ENCODE assay signal across 9 cellular contexts in the genomic region with DNA sequence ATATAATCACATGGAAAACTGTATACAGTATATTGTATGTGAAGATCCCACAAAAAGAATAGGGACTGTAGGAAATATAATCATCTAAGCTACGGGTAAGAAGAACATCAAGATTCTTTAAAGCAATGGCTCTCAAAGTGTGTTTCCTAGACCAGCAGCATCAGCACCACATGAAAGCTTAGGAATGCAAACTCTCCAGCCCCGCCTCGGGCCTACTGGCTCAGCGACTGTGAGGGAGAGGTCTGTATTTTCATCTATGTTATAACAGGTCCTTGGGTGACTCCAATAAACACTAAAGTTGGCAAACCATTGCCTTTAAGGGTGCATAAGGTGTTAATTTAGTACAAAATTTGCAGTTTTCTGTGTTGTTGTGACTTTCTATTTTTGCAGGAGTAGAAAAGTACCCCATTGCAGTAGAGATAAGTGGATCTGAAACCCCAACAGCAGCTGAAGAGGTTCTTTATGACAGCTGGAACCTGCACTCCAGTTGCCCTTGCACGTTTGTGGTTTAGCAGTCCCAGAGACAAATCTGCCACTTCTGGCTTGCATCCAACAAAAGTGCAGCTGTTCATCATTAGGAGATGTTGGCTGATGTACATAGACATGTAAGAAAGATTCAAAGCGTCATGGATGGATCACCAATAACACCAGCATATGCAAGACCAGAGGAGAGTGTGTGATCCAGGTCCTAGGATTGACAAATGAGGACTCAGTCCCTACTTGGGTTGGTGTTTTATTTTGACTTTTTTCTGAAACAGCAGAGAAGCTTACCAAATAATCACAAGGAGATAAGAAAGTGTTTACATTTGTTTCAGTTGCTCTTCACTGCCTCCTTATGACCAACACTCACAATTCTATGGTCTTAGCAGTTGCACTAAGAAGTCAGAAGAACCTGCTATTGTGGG. TPM values are rescaled to one million over a fixed set of nuclear protein-coding genes. Genes with fewer than 3 reads are reported as not detected.
DNase-seq lines count a peak whose midpoint lies in the region; ATAC-seq and TF ChIP-seq lines count a peak whose summit lies in the region.
"Had no signal": no experiment of that assay in that cellular context is flagged by ENCODE, and none has a peak within 500 bp of the region (broad histone marks: within the 10 kb centered on the region; RNA-seq: fewer than 3 reads in every experiment).

No MANE protein-coding gene starts in this region.

- TF ChIP-seq CTCF in fibroblast of the aortic adventitia (IDR thresholded peaks at IDR 0.05; ENCODE audit: insufficient read depth, low read length) (no peak), esophagus squamous epithelium (IDR thresholded peaks at IDR 0.05) (no peak), upper lobe of left lung (IDR thresholded peaks at IDR 0.05) (no peak)

- ATAC-seq in GM18873 (IDR thresholded peaks at IDR 0.05; ENCODE audit: low FRiP score, unreplicated experiment) (peak; percentile 59), HG03064 (IDR thresholded peaks at IDR 0.05; ENCODE audit: low read depth, unreplicated experiment) (peak; percentile 87), upper lobe of left lung (ENCODE audit: low FRiP score in 2 of 2) (no peak)

- H3K27me3 ChIP-seq in BLaER1 (no peaks in the 10 kb centered on the region), esophagus squamous epithelium (no peaks in the 10 kb centered on the region), upper lobe of left lung (no peaks in the 10 kb centered on the region)

- WGBS in esophagus squamous epithelium, 2 donors: 34 to 49% methylated on average over 6 of the region's 6 CpGs
- WGBS in upper lobe of left lung, 2 donors: 39 to 43% methylated on average over 6 of the region's 6 CpGs

- H3K36me3 ChIP-seq in BLaER1 (no peaks in the 10 kb centered on the region), esophagus squamous epithelium (no peaks in the 10 kb centered on the region), upper lobe of left lung (no peaks in the 10 kb centered on the region)

- peak overlapping the region; percentile 78 for H3K4me2 ChIP-seq in BLaER1

- H3K27ac ChIP-seq in BLaER1 (peak overlapping the region; percentile 88), esophagus squamous epithelium (no peak overlapping the region), upper lobe of left lung (no peak overlapping the region)
- H3K27ac ChIP-seq: skin epidermis had no signal

- H3K9me3 ChIP-seq in BLaER1: peaks cover 22% of the 10 kb centered on the region; the same call in 1 of the 2 replicates
- H3K9me3 ChIP-seq in esophagus squamous epithelium: no peaks in the 10 kb centered on the region
- H3K9me3 ChIP-seq in upper lobe of left lung: no peaks in the 10 kb centered on the region

- no peak for TF ChIP-seq POLR2A in esophagus squamous epithelium (IDR thresholded peaks at IDR 0.05)
- TF ChIP-seq POLR2A in upper lobe of left lung (IDR thresholded peaks at IDR 0.05): no peak

- no peak overlapping the region; the same call in 1 of the 2 replicates for H3K4me3 ChIP-seq in BLaER1
- no peak overlapping the region for H3K4me3 ChIP-seq in fibroblast of the aortic adventitia (ENCODE audit: low read depth, low read length)
- H3K4me3 ChIP-seq in esophagus squamous epithelium: no peak overlapping the region
- no peak overlapping the region for H3K4me3 ChIP-seq in upper lobe of left lung
- H3K4me3 ChIP-seq: skin epidermis had no signal

- DNase-seq in NCI-H345 treated with DMSO at 0.1 percent for 48 hours (lab: John Stamatoyannopoulos, UW; ENCODE audit: unreplicated experiment): peak; percentile 77
- peak; percentile 35 for DNase-seq in fibroblast of the aortic adventitia (ENCODE audit: low read depth)
- no peak for DNase-seq in esophagus squamous epithelium (lab: John Stamatoyannopoulos, UW)
- DNase-seq in cortex of kidney (lab: John Stamatoyannopoulos, UW): no peak
- DNase-seq in upper lobe of left lung: no peak

- H3K9ac ChIP-seq in BLaER1: peak overlapping the region; percentile 39; the same call in 1 of the 2 replicates

- intact Hi-C loops in esophagus squamous epithelium (cut with DNase I): no loop called here

- H3K4me1 ChIP-seq in BLaER1 (peaks cover 98% of the 10 kb centered on the region), esophagus squamous epithelium (no peaks in the 10 kb centered on the region), upper lobe of left lung (peaks cover 0 to 4% (median 0%) of the 10 kb centered on the region in 4 donors)

- no peaks in the 10 kb centered on the region for H4K20me1 ChIP-seq in BLaER1

- no peak for TF ChIP-seq EP300 in upper lobe of left lung (IDR thresholded peaks at IDR 0.05)

RNA-seq across cellular contexts. Expression of gene IFNAR1, which starts 15.9 kb away (rescaled TPM):
- 24.0 and 39.3 TPM in 2 replicates for total RNA-seq in fibroblast of the aortic adventitia (ENCODE audit: low replicate concordance)
- 10 to 100 TPM; 12.4 to 19.3 (median 15.5) TPM for total RNA-seq in esophagus squamous epithelium
- 10 to 100 TPM; 17.1 to 68.5 (median 36.0) TPM for total RNA-seq in upper lobe of left lung

RNA-seq across cellular contexts. Expression of gene IL10RB, which starts 42.7 kb away (rescaled TPM):
- total RNA-seq in fibroblast of the aortic adventitia (ENCODE audit: low replicate concordance) (31.0 and 39.8 TPM in 2 replicates), esophagus squamous epithelium (10 to 100 TPM; 28.1 to 47.7 (median 32.3) TPM), upper lobe of left lung (10 to 100 TPM; 11.5 to 49.2 (median 41.0) TPM)

Comparison
In these comparisons a context has a peak if more than half of its experiments do, and no peak if none do; other contexts are left out.
1. ATAC-seq: peak in GM18873 (single experiment) and HG03064 (single experiment); none in upper lobe of left lung (0 of 2).
2. DNase-seq: peak in NCI-H345 treated with DMSO at 0.1 percent for 48 hours (single experiment) and fibroblast of the aortic adventitia (single experiment); none in esophagus squamous epithelium (single experiment), cortex of kidney (single experiment) and upper lobe of left lung (0 of 2).